In genomic region chr2:29056452-29056851, GRCh38 we compare ENCODE assay signal across 22 cellular contexts. TPM values are rescaled to one million over a fixed set of nuclear protein-coding genes. Genes with fewer than 3 reads are reported as not detected.
DNase-seq lines count a peak whose midpoint lies in the region; ATAC-seq and TF ChIP-seq lines count a peak whose summit lies in the region.
"Had no signal": no experiment of that assay in that cellular context is flagged by ENCODE, and none has a peak within 500 bp of the region (broad histone marks: within the 10 kb centered on the region; RNA-seq: fewer than 3 reads in every experiment).

No MANE protein-coding gene starts in this region.

- TF ChIP-seq CTCF in osteoblast (IDR thresholded peaks at IDR 0.05; ENCODE audit: extremely low read depth, low read depth, low read length), result no peak
- no peak for TF ChIP-seq CTCF in suprapubic skin (IDR thresholded peaks at IDR 0.05)

- no peak for TF ChIP-seq EP300 in suprapubic skin (IDR thresholded peaks at IDR 0.05)

- no peaks in the 10 kb centered on the region for H4K20me1 ChIP-seq in osteoblast (ENCODE audit: insufficient read depth, low read length)
- H4K20me1 ChIP-seq: BLaER1 treated with 17β-estradiol and CSF1 and Interleukin-3, amounts not matched to agents 10 nM and 100 nM had no signal

- WGBS in suprapubic skin, result 98% methylated on average over 5 of the region's 5 CpGs

- H3K27me3 Mint-ChIP-seq in activated CD4-positive, alpha-beta T cell treated with anti-CD3 and anti-CD28 coated beads for 36 hours, result no peaks in the 10 kb centered on the region
- H3K27me3 Mint-ChIP-seq in stimulated activated naive CD8-positive, alpha-beta T cell treated with anti-CD3 and anti-CD28 coated beads, Interleukin-15, amount 100 ng/mL, for 72 hours, result no peaks in the 10 kb centered on the region
- H3K27me3 Mint-ChIP-seq in activated T-helper 1 cell treated with anti-CD3 and anti-CD28 coated beads, Interleukin-12 subunit alpha, Interleukin-12 subunit beta, Interleukin-2, Interleukin-4 antibody, amounts not matched to agents 30 ng/mL and 10 ng/mL and 1 ng/mL, durations not matched to agents 14 hours and 24 hours and 36 hours (ENCODE audit: insufficient read depth), result no peaks in the 10 kb centered on the region
- H3K27me3 Mint-ChIP-seq: CD4-positive, alpha-beta memory T cell had no signal

- intact Hi-C loops in activated CD4-positive, alpha-beta T cell treated with anti-CD3 and anti-CD28 coated beads for 36 hours (cut with DNase I, micrococcal nuclease), result loop anchor here in 1 of 2 experiments (5.0 kb wide), 1 partner anchor 76 kb away; no protein-coding TSS in a partner anchor
- intact Hi-C loops in activated T-helper 1 cell treated with anti-CD3 and anti-CD28 coated beads, Interleukin-12 subunit alpha, Interleukin-12 subunit beta, Interleukin-2, Interleukin-4 antibody, amounts not matched to agents 30 ng/mL and 10 ng/mL and 1 ng/mL, durations not matched to agents 14 hours and 24 hours and 36 hours (cut with micrococcal nuclease), result loop anchor here (5.0 kb wide), 1 partner anchor 61 kb away; the partner anchor contains the start of gene CLIP4

- H3K9me3 Mint-ChIP-seq in activated CD4-positive, alpha-beta T cell treated with anti-CD3 and anti-CD28 coated beads for 36 hours (ENCODE audit: low read depth), result no peaks in the 10 kb centered on the region
- H3K9me3 Mint-ChIP-seq in stimulated activated naive CD8-positive, alpha-beta T cell treated with anti-CD3 and anti-CD28 coated beads, Interleukin-15, amount 100 ng/mL, for 72 hours, result no peaks in the 10 kb centered on the region
- H3K9me3 Mint-ChIP-seq in activated T-helper 1 cell treated with anti-CD3 and anti-CD28 coated beads, Interleukin-12 subunit alpha, Interleukin-12 subunit beta, Interleukin-2, Interleukin-4 antibody, amounts not matched to agents 30 ng/mL and 10 ng/mL and 1 ng/mL, durations not matched to agents 14 hours and 24 hours and 36 hours, result no peaks in the 10 kb centered on the region
- H3K9me3 Mint-ChIP-seq: CD4-positive, alpha-beta memory T cell had no signal

- no peak overlapping the region for H3K4me2 ChIP-seq in osteoblast (ENCODE audit: insufficient read depth, low read length)
- H3K4me2 ChIP-seq: BLaER1 treated with 17β-estradiol and CSF1 and Interleukin-3, amounts not matched to agents 10 nM and 100 nM had no signal

- H3K9me3 ChIP-seq in osteoblast (ENCODE audit: low read depth, low read length) (no peaks in the 10 kb centered on the region), suprapubic skin (no peaks in the 10 kb centered on the region)
- H3K9me3 ChIP-seq: BLaER1 treated with 17β-estradiol and CSF1 and Interleukin-3, amounts not matched to agents 10 nM and 100 nM; Caco-2; Peyer's patch had no signal

- DNase-seq in activated CD4-positive, alpha-beta T cell treated with anti-CD3 and anti-CD28 coated beads for 36 hours, result peak; percentile 34
- no peak for DNase-seq in activated CD4-positive, alpha-beta T cell treated with anti-CD3 and anti-CD28 coated beads, Interleukin-2, amount 50 U/mL, for 1 hour
- no peak for DNase-seq in stimulated activated naive CD8-positive, alpha-beta T cell treated with anti-CD3 and anti-CD28 coated beads, Interleukin-15, Interleukin-2, amounts not matched to agents 100 U/mL and 50 U/mL, for 24 hours
- no peak for DNase-seq in stimulated activated naive CD8-positive, alpha-beta T cell treated with anti-CD3 and anti-CD28 coated beads, Interleukin-15, amount 100 ng/mL, for 72 hours
- DNase-seq in osteoblast (ENCODE audit: insufficient read length, low spot score, missing footprints) (peak; percentile 34), suprapubic skin (ENCODE audit: low spot score in 2 of 2) (no peak)
- no peak for DNase-seq in activated T-helper 1 cell treated with anti-CD3 and anti-CD28 coated beads, Interleukin-12 subunit alpha, Interleukin-12 subunit beta, Interleukin-2, Interleukin-4 antibody, amounts not matched to agents 30 ng/mL and 10 ng/mL and 1 ng/mL, durations not matched to agents 14 hours and 24 hours and 36 hours (ENCODE audit: low spot score)
- DNase-seq: 8988T; Caco-2; CD4-positive, alpha-beta memory T cell; GDM1; MM.1S; NCI-H1048; NCI-H1417 treated with DMSO at 0.1 percent for 48 hours; NCI-H187; NCI-H446; NCI-H526; Peyer's patch had no signal

- H2AFZ ChIP-seq in osteoblast (ENCODE audit: low read length), result no peak overlapping the region

- H3K79me2 ChIP-seq in osteoblast (ENCODE audit: insufficient read depth, low read length), result no peaks in the 10 kb centered on the region

- no peak for TF ChIP-seq POLR2A in suprapubic skin (IDR thresholded peaks at IDR 0.05)

- H3K36me3 ChIP-seq in osteoblast (ENCODE audit: insufficient read depth, low read length) (no peaks in the 10 kb centered on the region), suprapubic skin (no peaks in the 10 kb centered on the region)
- H3K36me3 ChIP-seq: BLaER1 treated with 17β-estradiol and CSF1 and Interleukin-3, amounts not matched to agents 10 nM and 100 nM; Peyer's patch had no signal

- H3K27me3 ChIP-seq in osteoblast (ENCODE audit: insufficient read depth, low read length) (no peaks in the 10 kb centered on the region), suprapubic skin (no peaks in the 10 kb centered on the region)
- H3K27me3 ChIP-seq: BLaER1 treated with 17β-estradiol and CSF1 and Interleukin-3, amounts not matched to agents 10 nM and 100 nM; Peyer's patch had no signal

- no peak overlapping the region for H3K27ac Mint-ChIP-seq in activated CD4-positive, alpha-beta T cell treated with anti-CD3 and anti-CD28 coated beads for 36 hours
- H3K27ac Mint-ChIP-seq in stimulated activated naive CD8-positive, alpha-beta T cell treated with anti-CD3 and anti-CD28 coated beads, Interleukin-15, amount 100 ng/mL, for 72 hours, result no peak overlapping the region
- no peak overlapping the region for H3K27ac Mint-ChIP-seq in activated T-helper 1 cell treated with anti-CD3 and anti-CD28 coated beads, Interleukin-12 subunit alpha, Interleukin-12 subunit beta, Interleukin-2, Interleukin-4 antibody, amounts not matched to agents 30 ng/mL and 10 ng/mL and 1 ng/mL, durations not matched to agents 14 hours and 24 hours and 36 hours
- H3K27ac Mint-ChIP-seq: CD4-positive, alpha-beta memory T cell had no signal

- CTCF ChIA-PET in activated CD4-positive, alpha-beta T cell treated with anti-CD3 and anti-CD28 coated beads for 36 hours (lab: Charles Lee), result no interaction called here

- H3K4me3 ChIP-seq in osteoblast (ENCODE audit: insufficient read depth, low read length) (no peak overlapping the region), suprapubic skin (no peak overlapping the region)
- H3K4me3 ChIP-seq: BLaER1 treated with 17β-estradiol and CSF1 and Interleukin-3, amounts not matched to agents 10 nM and 100 nM; Peyer's patch had no signal

- no peak overlapping the region for H3K4me3 Mint-ChIP-seq in activated CD4-positive, alpha-beta T cell treated with anti-CD3 and anti-CD28 coated beads for 36 hours
- no peak overlapping the region for H3K4me3 Mint-ChIP-seq in stimulated activated naive CD8-positive, alpha-beta T cell treated with anti-CD3 and anti-CD28 coated beads, Interleukin-15, amount 100 ng/mL, for 72 hours
- no peak overlapping the region for H3K4me3 Mint-ChIP-seq in activated T-helper 1 cell treated with anti-CD3 and anti-CD28 coated beads, Interleukin-12 subunit alpha, Interleukin-12 subunit beta, Interleukin-2, Interleukin-4 antibody, amounts not matched to agents 30 ng/mL and 10 ng/mL and 1 ng/mL, durations not matched to agents 14 hours and 24 hours and 36 hours
- H3K4me3 Mint-ChIP-seq: CD4-positive, alpha-beta memory T cell had no signal

- H3K36me3 Mint-ChIP-seq in activated CD4-positive, alpha-beta T cell treated with anti-CD3 and anti-CD28 coated beads for 36 hours (ENCODE audit: low read depth), result no peaks in the 10 kb centered on the region
- no peaks in the 10 kb centered on the region for H3K36me3 Mint-ChIP-seq in activated T-helper 1 cell treated with anti-CD3 and anti-CD28 coated beads, Interleukin-12 subunit alpha, Interleukin-12 subunit beta, Interleukin-2, Interleukin-4 antibody, amounts not matched to agents 30 ng/mL and 10 ng/mL and 1 ng/mL, durations not matched to agents 14 hours and 24 hours and 36 hours (ENCODE audit: low read depth)
- H3K36me3 Mint-ChIP-seq: CD4-positive, alpha-beta memory T cell had no signal

- POLR2A ChIA-PET in activated CD4-positive, alpha-beta T cell treated with anti-CD3 and anti-CD28 coated beads for 36 hours (lab: Charles Lee), result no interaction called here

- H3K4me1 ChIP-seq in osteoblast (ENCODE audit: insufficient read depth, low read length) (no peaks in the 10 kb centered on the region), suprapubic skin (peaks cover 14% of the 10 kb centered on the region)
- H3K4me1 ChIP-seq: Peyer's patch had no signal

- peaks cover 19% of the 10 kb centered on the region for H3K4me1 Mint-ChIP-seq in activated CD4-positive, alpha-beta T cell treated with anti-CD3 and anti-CD28 coated beads for 36 hours
- H3K4me1 Mint-ChIP-seq in stimulated activated naive CD8-positive, alpha-beta T cell treated with anti-CD3 and anti-CD28 coated beads, Interleukin-15, amount 100 ng/mL, for 72 hours, result peaks cover 12% of the 10 kb centered on the region
- H3K4me1 Mint-ChIP-seq in activated T-helper 1 cell treated with anti-CD3 and anti-CD28 coated beads, Interleukin-12 subunit alpha, Interleukin-12 subunit beta, Interleukin-2, Interleukin-4 antibody, amounts not matched to agents 30 ng/mL and 10 ng/mL and 1 ng/mL, durations not matched to agents 14 hours and 24 hours and 36 hours (ENCODE audit: low read depth), result peaks cover 8% of the 10 kb centered on the region

- no peak overlapping the region for H3K27ac ChIP-seq in osteoblast (ENCODE audit: low read depth, low read length)
- H3K27ac ChIP-seq in suprapubic skin, result no peak overlapping the region
- H3K27ac ChIP-seq: BLaER1 treated with 17β-estradiol and CSF1 and Interleukin-3, amounts not matched to agents 10 nM and 100 nM; Peyer's patch had no signal

- no peak for ATAC-seq in activated CD4-positive, alpha-beta T cell treated with anti-CD3 and anti-CD28 coated beads for 36 hours
- peak; percentile 57 for ATAC-seq in stimulated activated naive CD8-positive, alpha-beta T cell treated with anti-CD3 and anti-CD28 coated beads, Interleukin-15, Interleukin-2, amounts not matched to agents 100 U/mL and 50 U/mL, for 24 hours
- no peak for ATAC-seq in stimulated activated naive CD8-positive, alpha-beta T cell treated with anti-CD3 and anti-CD28 coated beads, Interleukin-15, amount 100 ng/mL, for 72 hours

RNA-seq across cellular contexts. Expression of gene PCARE, which starts 17.9 kb away (rescaled TPM):
- total RNA-seq in activated CD4-positive, alpha-beta T cell treated with anti-CD3 and anti-CD28 coated beads for 36 hours, result not detected
- total RNA-seq in osteoblast (not detected in 2 replicates), suprapubic skin (under 1 TPM; 0.04 to 0.34 (median 0.14) TPM)
- total RNA-seq in activated T-helper 1 cell treated with anti-CD3 and anti-CD28 coated beads, Interleukin-12 subunit alpha, Interleukin-12 subunit beta, Interleukin-2, Interleukin-4 antibody, amounts not matched to agents 30 ng/mL and 10 ng/mL and 1 ng/mL, durations not matched to agents 14 hours and 24 hours and 36 hours, result not detected in 2 replicates
- total RNA-seq: Caco-2; CD4-positive, alpha-beta memory T cell; Daoy; H1; OCI-LY7; Peyer's patch had no signal

RNA-seq across cellular contexts. Expression of gene CLIP4, which starts 58.8 kb away (rescaled TPM):
- total RNA-seq in activated CD4-positive, alpha-beta T cell treated with anti-CD3 and anti-CD28 coated beads for 36 hours, result 10 to 100 TPM; 19.5 to 22.7 TPM
- total RNA-seq in osteoblast (124 and 136 TPM in 2 replicates), suprapubic skin (100 to 1,000 TPM in 1 of 4 donors, 10 to 100 TPM in 3; 61.9 to 173 (median 67.4) TPM)
- total RNA-seq in activated T-helper 1 cell treated with anti-CD3 and anti-CD28 coated beads, Interleukin-12 subunit alpha, Interleukin-12 subunit beta, Interleukin-2, Interleukin-4 antibody, amounts not matched to agents 30 ng/mL and 10 ng/mL and 1 ng/mL, durations not matched to agents 14 hours and 24 hours and 36 hours, result 24.5 and 25.8 TPM in 2 replicates
- total RNA-seq: OCI-LY7 had no signal

Comparison
In these comparisons a context has a peak if more than half of its experiments do, and no peak if none do; other contexts are left out.
1. DNase-seq: peak in activated CD4-positive, alpha-beta T cell treated with anti-CD3 and anti-CD28 coated beads for 36 hours (single experiment) and osteoblast (single experiment); none in activated CD4-positive, alpha-beta T cell treated with anti-CD3 and anti-CD28 coated beads, Interleukin-2, amount 50 U/mL, for 1 hour (single experiment), stimulated activated naive CD8-positive, alpha-beta T cell treated with anti-CD3 and anti-CD28 coated beads, Interleukin-15, Interleukin-2, amounts not matched to agents 100 U/mL and 50 U/mL, for 24 hours (single experiment), stimulated activated naive CD8-positive, alpha-beta T cell treated with anti-CD3 and anti-CD28 coated beads, Interleukin-15, amount 100 ng/mL, for 72 hours (0 of 2), activated T-helper 1 cell treated with anti-CD3 and anti-CD28 coated beads, Interleukin-12 subunit alpha, Interleukin-12 subunit beta, Interleukin-2, Interleukin-4 antibody, amounts not matched to agents 30 ng/mL and 10 ng/mL and 1 ng/mL, durations not matched to agents 14 hours and 24 hours and 36 hours (single experiment) and suprapubic skin (0 of 2).